In genomic region chr10:104253576-104254410, GRCh38 we compare ENCODE assay signal across 9 cellular contexts. TPM values are rescaled to one million over a fixed set of nuclear protein-coding genes. Genes with fewer than 3 reads are reported as not detected.
DNase-seq lines count a peak whose midpoint lies in the region; ATAC-seq and TF ChIP-seq lines count a peak whose summit lies in the region.
"Had no signal": no experiment of that assay in that cellular context is flagged by ENCODE, and none has a peak within 500 bp of the region (broad histone marks: within the 10 kb centered on the region; RNA-seq: fewer than 3 reads in every experiment).

No MANE protein-coding gene starts in this region.

- H3K27ac Mint-ChIP-seq in naive thymus-derived CD8-positive, alpha-beta T cell: peak overlapping the region; percentile 90 to 98 (median 96)

- H3K9me3 Mint-ChIP-seq in naive thymus-derived CD8-positive, alpha-beta T cell: no peaks in the 10 kb centered on the region

- CTCF ChIA-PET in BJ (lab: Yijun Ruan, JAX): interaction anchor here (1.6 to 2.1 kb wide), 2 partner anchors 21 kb away, joined by 4 to 14 read pairs; no protein-coding TSS in a partner anchor

- H3K36me3 ChIP-seq in BJ (ENCODE audit: control insufficient read depth, insufficient read depth, low read length) (peaks cover 5% of the 10 kb centered on the region), KOPT-K1 (ENCODE audit: insufficient read depth, low read length) (peaks cover 21% of the 10 kb centered on the region)

- TF ChIP-seq CTCF in BJ (IDR thresholded peaks at IDR 0.05; ENCODE audit: insufficient read depth, low read depth, low read length) (no peak), choroid plexus epithelial cell (conservative IDR thresholded peaks at IDR 0.05; ENCODE audit: low read depth, low read length) (no peak), GM10266 (IDR thresholded peaks at IDR 0.05; ENCODE audit: control insufficient read depth, insufficient read depth, low read depth, missing control alignments) (no peak)

- peaks cover 1% of the 10 kb centered on the region; the same call in 1 of the 2 replicates for H3K27me3 ChIP-seq in BJ (ENCODE audit: control insufficient read depth, insufficient read depth, low read length)

- H3K27ac ChIP-seq in KOPT-K1 (ENCODE audit: low read depth, low read length, poor library complexity, severe bottlenecking): peak overlapping the region; percentile 80

- POLR2A ChIA-PET in BJ (lab: Charles Lee): interaction anchor here (0.6 kb wide), 1 partner anchor 16 kb away, joined by 8 read pairs; no protein-coding TSS in a partner anchor
- POLR2A ChIA-PET in naive thymus-derived CD8-positive, alpha-beta T cell (lab: Charles Lee): interaction anchor here (0.7 to 3.0 kb wide), 6 partner anchors 15 to 85 kb away, joined by 3 to 16 read pairs (median 7); partner anchors contain the start of genes GSTO2 and ITPRIP

- H3K9me3 ChIP-seq in KOPT-K1 (ENCODE audit: insufficient read depth, low read length, poor library complexity, severe bottlenecking): no peaks in the 10 kb centered on the region

- H3K4me1 Mint-ChIP-seq in naive thymus-derived CD8-positive, alpha-beta T cell: peaks cover 25 to 45% (median 41%) of the 10 kb centered on the region in 4 donors

- peaks cover 0 to 4% (median 3%) of the 10 kb centered on the region in 5 donors for H3K27me3 Mint-ChIP-seq in naive thymus-derived CD8-positive, alpha-beta T cell

- H3K4me3 ChIP-seq in BJ (ENCODE audit: low read depth, low read length): peak overlapping the region; percentile 85
- H3K4me3 ChIP-seq in choroid plexus epithelial cell (ENCODE audit: low read depth, low read length): peak overlapping the region; percentile 81

- DNase-seq in BJ (ENCODE audit: low read depth) (no peak), choroid plexus epithelial cell (ENCODE audit: low read depth) (no peak), GM10266 (ENCODE audit: extremely low spot score) (no peak), AG20443 (ENCODE audit: low spot score) (no peak), DMS79 (lab: John Stamatoyannopoulos, UW) (no peak)
- peak in 1 of 10 donors; percentile 14 for DNase-seq in naive thymus-derived CD8-positive, alpha-beta T cell
- DNase-seq: SHP77 treated with DMSO at 0.1 percent for 48 hours had no signal

- peaks cover 0 to 17% (median 0%) of the 10 kb centered on the region in 3 donors for H3K36me3 Mint-ChIP-seq in naive thymus-derived CD8-positive, alpha-beta T cell

- H3K4me3 Mint-ChIP-seq in naive thymus-derived CD8-positive, alpha-beta T cell: peak overlapping the region; percentile 91 to 99 (median 96)

- ATAC-seq in naive thymus-derived CD8-positive, alpha-beta T cell: peak in 1 of 2 donors; percentile 20
- ATAC-seq in GM19035 (IDR thresholded peaks at IDR 0.05; ENCODE audit: unreplicated experiment): no peak

RNA-seq across cellular contexts. Expression of gene GSTO1, which starts 0.9 kb away (rescaled TPM):
- polyA plus RNA-seq in BJ (2011; rRNA removed): 79.3 and 149 TPM in 2 replicates
- polyA minus RNA-seq in BJ (2011; rRNA and poly(A)+ RNA removed): 29.9 and 36.8 TPM in 2 replicates
- 10 to 100 TPM; 38.7 to 44.3 TPM for total RNA-seq in naive thymus-derived CD8-positive, alpha-beta T cell
- polyA plus RNA-seq in naive thymus-derived CD8-positive, alpha-beta T cell: 100 to 1,000 TPM; 119 to 135 (median 134) TPM

RNA-seq across cellular contexts. Expression of gene GSTO2, which starts 15.2 kb away (rescaled TPM):
- polyA plus RNA-seq in BJ (2011; rRNA removed): 4.9 and 7.0 TPM in 2 replicates
- 2.5 and 2.9 TPM in 2 replicates for polyA minus RNA-seq in BJ (2011; rRNA and poly(A)+ RNA removed)
- 1 to 10 TPM; 1.4 to 1.5 TPM for total RNA-seq in naive thymus-derived CD8-positive, alpha-beta T cell
- polyA plus RNA-seq in naive thymus-derived CD8-positive, alpha-beta T cell: 1 to 10 TPM in 2 of 3 donors, under 1 TPM in 1; 0.15 to 2.0 (median 1.1) TPM

RNA-seq across cellular contexts. Expression of gene CFAP43, which starts 21.6 kb away (rescaled TPM):
- 0.05 and 0.11 TPM in 2 replicates for polyA plus RNA-seq in BJ (2011; rRNA removed)
- polyA minus RNA-seq in BJ (2011; rRNA and poly(A)+ RNA removed): 0.15 TPM in 1 of 2 replicates, not detected in the other
- total RNA-seq in naive thymus-derived CD8-positive, alpha-beta T cell: under 1 TPM; 0.16 to 0.39 TPM
- polyA plus RNA-seq in naive thymus-derived CD8-positive, alpha-beta T cell: not detected
